ENCODE assay signal across 23 cellular contexts in the genomic region with DNA sequence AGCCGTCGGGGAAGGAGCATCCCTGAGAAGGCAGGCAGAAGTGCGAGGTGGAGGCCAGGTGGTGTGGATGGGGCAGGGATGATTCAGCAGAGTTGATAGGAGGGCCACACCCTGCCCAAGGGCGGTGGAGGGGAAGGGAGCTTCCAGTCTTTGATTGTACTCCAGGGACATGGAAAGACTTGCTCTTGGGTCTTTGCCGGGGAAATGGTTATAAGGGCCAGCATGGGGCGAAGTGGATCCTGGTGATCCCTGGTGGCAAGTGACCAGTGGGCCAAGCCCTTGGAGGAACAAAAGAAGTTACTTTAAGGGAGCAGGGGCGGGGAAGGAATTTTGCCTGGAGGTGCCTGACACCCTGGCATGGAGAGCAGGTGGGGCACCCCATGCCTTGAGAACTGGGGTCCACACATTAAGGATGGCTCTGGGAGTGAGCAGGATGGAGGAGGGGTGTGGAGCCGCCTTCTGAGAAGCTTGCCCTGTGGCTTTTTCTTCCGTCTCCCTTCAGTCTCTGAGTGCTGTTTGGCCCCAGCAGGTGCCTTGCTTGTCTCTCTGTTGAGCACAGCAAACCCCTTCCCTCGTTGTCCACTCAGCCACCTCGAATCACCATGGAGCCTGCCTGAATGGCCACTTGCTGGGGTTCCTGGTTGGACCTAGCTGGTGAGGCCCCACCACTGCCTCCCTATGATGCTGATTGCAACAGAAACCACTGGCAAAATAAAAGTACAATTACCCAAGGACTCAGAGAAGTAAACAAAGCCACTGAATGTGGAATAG.
DNase-seq lines count a peak whose midpoint lies in the region; ATAC-seq, FAIRE-seq and TF ChIP-seq lines count a peak whose summit lies in the region.
"Had no signal": no experiment of that assay in that cellular context is flagged by ENCODE, and none has a peak within 500 bp of the region (broad histone marks: within the 10 kb centered on the region; RNA-seq: fewer than 3 reads in every experiment).

No MANE protein-coding gene starts in this region.

- no peak overlapping the region for H3K9ac ChIP-seq in mammary epithelial cell (ENCODE audit: insufficient read depth, low read length)
- H3K9ac ChIP-seq: KMS-11 had no signal

- H3K4me3 Mint-ChIP-seq in MCF 10A (ENCODE audit: unreplicated experiment): no peak overlapping the region
- H3K4me3 Mint-ChIP-seq in activated T-helper 1 cell treated with anti-CD3 and anti-CD28 coated beads, Interleukin-12 subunit alpha, Interleukin-12 subunit beta, Interleukin-2, Interleukin-4 antibody, amounts not matched to agents 30 ng/mL and 10 ng/mL and 1 ng/mL, durations not matched to agents 14 hours and 24 hours and 36 hours: no peak overlapping the region
- H3K4me3 Mint-ChIP-seq: activated B cell treated with CpG ODN at 0.5 μM for 24 hours; activated naive CD8-positive, alpha-beta T cell treated with anti-CD3 and anti-CD28 coated beads, Interleukin-2, amount 50 U/mL, for 24 hours; nephron progenitor cell had no signal

- BruUV-seq in mammary epithelial cell (replicated peaks; lab: Mats Ljungman, UMichigan) (no TSS peak), MCF 10A (replicated peaks; lab: Mats Ljungman, UMichigan) (no TSS peak)

- H3K27ac ChIP-seq in mammary epithelial cell (ENCODE audit: insufficient read depth, low read depth, low read length) (no peak overlapping the region), right atrium auricular region (peak overlapping the region in 1 of 2 donors; percentile 29), thyroid gland (peak overlapping the region in 2 of 3 donors; percentile 5 to 53), pancreas (no peak overlapping the region)
- H3K27ac ChIP-seq: KMS-11 had no signal

- no peaks in the 10 kb centered on the region for H3K79me2 ChIP-seq in mammary epithelial cell (ENCODE audit: insufficient read depth, low read length)

- H2AFZ ChIP-seq in mammary epithelial cell (ENCODE audit: low read depth, low read length): peak overlapping the region; percentile 4

- dilution Hi-C loops in mammary epithelial cell (cut with HindIII; ENCODE audit: low sequenced_read_pairs): no loop called here

- no peaks in the 10 kb centered on the region for H3K27me3 ChIP-seq in mammary epithelial cell (ENCODE audit: insufficient read depth, low read length)
- H3K27me3 ChIP-seq in right atrium auricular region: no peaks in the 10 kb centered on the region
- no peaks in the 10 kb centered on the region for H3K27me3 ChIP-seq in thyroid gland
- 0 out of 2 replicates have a peak, but pooled peaks cover 3% of the 10 kb centered on the region for H3K27me3 ChIP-seq in MG63
- no peaks in the 10 kb centered on the region for H3K27me3 ChIP-seq in pancreas

- peaks cover 11% of the 10 kb centered on the region for H3K4me1 Mint-ChIP-seq in MCF 10A (ENCODE audit: insufficient read depth, unreplicated experiment)
- peaks cover 8% of the 10 kb centered on the region for H3K4me1 Mint-ChIP-seq in activated T-helper 1 cell treated with anti-CD3 and anti-CD28 coated beads, Interleukin-12 subunit alpha, Interleukin-12 subunit beta, Interleukin-2, Interleukin-4 antibody, amounts not matched to agents 30 ng/mL and 10 ng/mL and 1 ng/mL, durations not matched to agents 14 hours and 24 hours and 36 hours (ENCODE audit: low read depth)
- H3K4me1 Mint-ChIP-seq: activated B cell treated with CpG ODN at 0.5 μM for 24 hours; activated naive CD8-positive, alpha-beta T cell treated with anti-CD3 and anti-CD28 coated beads, Interleukin-2, amount 50 U/mL, for 24 hours had no signal

- CTCF ChIA-PET in mammary epithelial cell (lab: Charles Lee; ENCODE audit: low non-redundant PET) (interaction anchor here (0.6 kb wide), 1 partner anchor 92 kb away, joined by 3 read pairs; no protein-coding TSS in a partner anchor), MCF 10A (lab: Yijun Ruan, JAX) (interaction anchor here (0.7 to 2.9 kb wide), 2 partner anchors 12 to 18 kb away, joined by 3 to 19 read pairs; no protein-coding TSS in a partner anchor)

- H3K9me3 Mint-ChIP-seq in MCF 10A (ENCODE audit: unreplicated experiment): no peaks in the 10 kb centered on the region
- H3K9me3 Mint-ChIP-seq in activated T-helper 1 cell treated with anti-CD3 and anti-CD28 coated beads, Interleukin-12 subunit alpha, Interleukin-12 subunit beta, Interleukin-2, Interleukin-4 antibody, amounts not matched to agents 30 ng/mL and 10 ng/mL and 1 ng/mL, durations not matched to agents 14 hours and 24 hours and 36 hours: no peaks in the 10 kb centered on the region
- H3K9me3 Mint-ChIP-seq: activated B cell treated with CpG ODN at 0.5 μM for 24 hours; activated naive CD8-positive, alpha-beta T cell treated with anti-CD3 and anti-CD28 coated beads, Interleukin-2, amount 50 U/mL, for 24 hours; nephron progenitor cell had no signal

- H3K27me3 Mint-ChIP-seq in MCF 10A (ENCODE audit: insufficient read depth, unreplicated experiment): peaks cover 45% of the 10 kb centered on the region
- peaks cover 36% of the 10 kb centered on the region for H3K27me3 Mint-ChIP-seq in activated T-helper 1 cell treated with anti-CD3 and anti-CD28 coated beads, Interleukin-12 subunit alpha, Interleukin-12 subunit beta, Interleukin-2, Interleukin-4 antibody, amounts not matched to agents 30 ng/mL and 10 ng/mL and 1 ng/mL, durations not matched to agents 14 hours and 24 hours and 36 hours (ENCODE audit: insufficient read depth)

- H3K27ac Mint-ChIP-seq in MCF 10A (ENCODE audit: low read depth, unreplicated experiment): no peak overlapping the region
- H3K27ac Mint-ChIP-seq in activated T-helper 1 cell treated with anti-CD3 and anti-CD28 coated beads, Interleukin-12 subunit alpha, Interleukin-12 subunit beta, Interleukin-2, Interleukin-4 antibody, amounts not matched to agents 30 ng/mL and 10 ng/mL and 1 ng/mL, durations not matched to agents 14 hours and 24 hours and 36 hours: peak overlapping the region; percentile 1
- H3K27ac Mint-ChIP-seq: activated B cell treated with CpG ODN at 0.5 μM for 24 hours; activated naive CD8-positive, alpha-beta T cell treated with anti-CD3 and anti-CD28 coated beads, Interleukin-2, amount 50 U/mL, for 24 hours; nephron progenitor cell had no signal

- H3K9me3 ChIP-seq in mammary epithelial cell (replicated peaks; ENCODE audit: insufficient read depth, low read length) (no peaks in the 10 kb centered on the region), right atrium auricular region (no peaks in the 10 kb centered on the region), thyroid gland (no peaks in the 10 kb centered on the region), MG63 (no peaks in the 10 kb centered on the region), pancreas (no peaks in the 10 kb centered on the region)

- DNase-seq in mammary epithelial cell (peak; percentile 20), MCF 10A (ENCODE audit: unreplicated experiment) (no peak), right atrium auricular region (ENCODE audit: low spot score) (peak; percentile 50), thyroid gland (no peak), MG63 (no peak), pancreas (no peak)
- no peak for DNase-seq in activated T-helper 1 cell treated with anti-CD3 and anti-CD28 coated beads, Interleukin-12 subunit alpha, Interleukin-12 subunit beta, Interleukin-2, Interleukin-4 antibody, amounts not matched to agents 30 ng/mL and 10 ng/mL and 1 ng/mL, durations not matched to agents 14 hours and 24 hours and 36 hours (ENCODE audit: low spot score)
- no peak for DNase-seq in stimulated activated naive CD4-positive, alpha-beta T cell (lab: John Stamatoyannopoulos, UW)
- DNase-seq: activated B cell treated with CpG ODN at 0.5 μM for 24 hours; activated CD4-positive, alpha-beta T cell treated with anti-CD3 and anti-CD28 coated beads, Interleukin-2, amount 50 U/mL, for 48 hours; activated gamma-delta T cell; activated naive CD8-positive, alpha-beta T cell treated with anti-CD3 and anti-CD28 coated beads, Interleukin-2, amount 50 U/mL, for 24 hours; Calu3; DND-41; NCI-H1694; NCI-H748 treated with DMSO at 0.1 percent for 48 hours; nephron progenitor cell; stimulated activated CD8-positive, alpha-beta memory T cell treated with anti-CD3 and anti-CD28 coated beads, Interleukin-4, amount 100 ng/mL, for 48 hours; T1000 had no signal

- H4K20me1 ChIP-seq in mammary epithelial cell (ENCODE audit: insufficient read depth, low read length): no peaks in the 10 kb centered on the region

- 50% methylated on average over 9 of the region's 11 CpGs for WGBS in mammary epithelial cell (ENCODE audit: low coverage, missing lambda C conversion rate)
- 73 to 74% methylated on average over 11 of the region's 11 CpGs for WGBS in thyroid gland, 2 donors
- 64 to 68% methylated on average over 11 of the region's 11 CpGs for WGBS in pancreas, 2 donors

- TF ChIP-seq POLR2A in thyroid gland (IDR thresholded peaks at IDR 0.05): no peak

- ATAC-seq in pancreas: no peak
- ATAC-seq: activated naive CD8-positive, alpha-beta T cell treated with anti-CD3 and anti-CD28 coated beads, Interleukin-2, amount 50 U/mL, for 24 hours; left lobe of liver had no signal

- H3K4me3 ChIP-seq in mammary epithelial cell (replicated peaks in 1 of 3; ENCODE audit: insufficient read depth in 1 of 3, low read depth in 2 of 3, low read length in 3 of 3) (no peak overlapping the region), right atrium auricular region (no peak overlapping the region), thyroid gland (replicated peaks in 1 of 3) (no peak overlapping the region), MG63 (no peak overlapping the region), pancreas (no peak overlapping the region)

- FAIRE-seq in pancreas (lab: Jason Lieb, UNC): no peak
- FAIRE-seq: H54, urothelium cell line had no signal

- intact Hi-C loops in mammary epithelial cell (cut with micrococcal nuclease) (no loop called here), MCF 10A (cut with micrococcal nuclease) (no loop called here), thyroid gland (cut with DNase I) (no loop called here), pancreas (cut with DNase I) (no loop called here)
- intact Hi-C loops in activated T-helper 1 cell treated with anti-CD3 and anti-CD28 coated beads, Interleukin-12 subunit alpha, Interleukin-12 subunit beta, Interleukin-2, Interleukin-4 antibody, amounts not matched to agents 30 ng/mL and 10 ng/mL and 1 ng/mL, durations not matched to agents 14 hours and 24 hours and 36 hours (cut with micrococcal nuclease): no loop called here

- H3K36me3 Mint-ChIP-seq in MCF 10A (ENCODE audit: insufficient read depth, unreplicated experiment): no peaks in the 10 kb centered on the region
- H3K36me3 Mint-ChIP-seq in activated T-helper 1 cell treated with anti-CD3 and anti-CD28 coated beads, Interleukin-12 subunit alpha, Interleukin-12 subunit beta, Interleukin-2, Interleukin-4 antibody, amounts not matched to agents 30 ng/mL and 10 ng/mL and 1 ng/mL, durations not matched to agents 14 hours and 24 hours and 36 hours (ENCODE audit: low read depth): no peaks in the 10 kb centered on the region

- H3K36me3 ChIP-seq in mammary epithelial cell (ENCODE audit: insufficient read depth, low read length) (no peaks in the 10 kb centered on the region), right atrium auricular region (no peaks in the 10 kb centered on the region), thyroid gland (no peaks in the 10 kb centered on the region), MG63 (no peaks in the 10 kb centered on the region), pancreas (no peaks in the 10 kb centered on the region)

- H3K4me1 ChIP-seq in mammary epithelial cell (ENCODE audit: insufficient read depth, low read length) (peaks cover 39% of the 10 kb centered on the region), right atrium auricular region (peaks cover 0 to 9% of the 10 kb centered on the region in 2 donors), thyroid gland (no peaks in the 10 kb centered on the region), pancreas (no peaks in the 10 kb centered on the region)

- H3K4me2 ChIP-seq in mammary epithelial cell (ENCODE audit: insufficient read depth, low read depth, low read length): no peak overlapping the region
- H3K4me2 ChIP-seq: KMS-11 had no signal

- in situ Hi-C loops in mammary epithelial cell (cut with MboI; ENCODE audit: low sequenced_read_pairs in 2 of 2): no loop called here

- no peak for TF ChIP-seq CTCF in mammary epithelial cell (conservative IDR thresholded peaks at IDR 0.05 in 1 of 2, IDR thresholded peaks at IDR 0.05 in 1 of 2; ENCODE audit: extremely low read depth in 1 of 2, insufficient read depth in 1 of 2, low read depth in 1 of 2, low read length in 2 of 2)
- no peak for TF ChIP-seq CTCF in MCF 10A (IDR thresholded peaks at IDR 0.05; ENCODE audit: unreplicated experiment)
- TF ChIP-seq CTCF in right atrium auricular region (IDR thresholded peaks at IDR 0.05): no peak
- no peak for TF ChIP-seq CTCF in thyroid gland (IDR thresholded peaks at IDR 0.05)
- no peak for TF ChIP-seq CTCF in pancreas (IDR thresholded peaks at IDR 0.05)

- POLR2A ChIA-PET in MCF 10A (lab: Yijun Ruan, JAX): no interaction called here

Comparison
In these comparisons a context has a peak if more than half of its experiments do, and no peak if none do; other contexts are left out.
1. DNase-seq: peak in mammary epithelial cell (single experiment) and right atrium auricular region (single experiment); none in MCF 10A (single experiment), activated T-helper 1 cell treated with anti-CD3 and anti-CD28 coated beads, Interleukin-12 subunit alpha, Interleukin-12 subunit beta, Interleukin-2, Interleukin-4 antibody, amounts not matched to agents 30 ng/mL and 10 ng/mL and 1 ng/mL, durations not matched to agents 14 hours and 24 hours and 36 hours (single experiment), thyroid gland (0 of 2), MG63 (single experiment), pancreas (0 of 6) and stimulated activated naive CD4-positive, alpha-beta T cell (0 of 6).
2. H3K27ac ChIP-seq: peak in thyroid gland (2 of 3); none in mammary epithelial cell (single experiment) and pancreas (0 of 4).